In genomic region chr6:135181333-135182119, GRCh38 we compare ENCODE assay signal across 8 cellular contexts. TPM values are rescaled to one million over a fixed set of nuclear protein-coding genes. Genes with fewer than 3 reads are reported as not detected.
DNase-seq lines count a peak whose midpoint lies in the region; ATAC-seq lines count a peak whose summit lies in the region.

No MANE protein-coding gene starts in this region.

- DNase-seq in 8988T = peak; percentile 29
- DNase-seq in NCI-H2171 treated with DMSO at 0.1 percent for 48 hours (lab: John Stamatoyannopoulos, UW) = peak; percentile 63
- DNase-seq in activated naive CD8-positive, alpha-beta T cell treated with anti-CD3 and anti-CD28 coated beads for 36 hours = no peak
- DNase-seq in stimulated activated CD8-positive, alpha-beta memory T cell treated with anti-CD3 and anti-CD28 coated beads, Interleukin-4, amount 100 ng/mL, for 48 hours = peak; percentile 44
- no peak for DNase-seq in putamen (ENCODE audit: low spot score)
- no peak for DNase-seq in NCI-H2196 treated with DMSO at 0.1 percent for 48 hours (lab: John Stamatoyannopoulos, UW; ENCODE audit: unreplicated experiment)

- H3K4me1 Mint-ChIP-seq in activated naive CD8-positive, alpha-beta T cell treated with anti-CD3 and anti-CD28 coated beads for 36 hours = peaks cover 40% of the 10 kb centered on the region

- peak overlapping the region; percentile 72; the same call in 1 of the 2 replicates for H3K9ac ChIP-seq in iPS-20b (ENCODE audit: low read depth, low read length)

- H3K27me3 ChIP-seq in iPS-20b (ENCODE audit: insufficient read depth, low read length) = peaks cover 60% of the 10 kb centered on the region

- H3K27ac ChIP-seq in iPS-20b (ENCODE audit: low read length) = no peak overlapping the region

- H3K36me3 ChIP-seq in iPS-20b (ENCODE audit: insufficient read depth, low read depth, low read length) = 0 out of 2 replicates have a peak, but pooled peaks cover 4% of the 10 kb centered on the region

- H3K27me3 Mint-ChIP-seq in activated naive CD8-positive, alpha-beta T cell treated with anti-CD3 and anti-CD28 coated beads for 36 hours = no peaks in the 10 kb centered on the region

- no peaks in the 10 kb centered on the region for H3K9me3 Mint-ChIP-seq in activated naive CD8-positive, alpha-beta T cell treated with anti-CD3 and anti-CD28 coated beads for 36 hours

- H3K4me3 ChIP-seq in iPS-20b (ENCODE audit: low read length) = peak overlapping the region; percentile 77

- H3K27ac Mint-ChIP-seq in activated naive CD8-positive, alpha-beta T cell treated with anti-CD3 and anti-CD28 coated beads for 36 hours = peak overlapping the region; percentile 98

- ATAC-seq in GM19025 (IDR thresholded peaks at IDR 0.05; ENCODE audit: low read depth, unreplicated experiment) = peak; percentile 0

- no peaks in the 10 kb centered on the region for H3K9me3 ChIP-seq in iPS-20b (ENCODE audit: insufficient read depth, low read depth, low read length)

- peak overlapping the region; percentile 97 for H3K4me3 Mint-ChIP-seq in activated naive CD8-positive, alpha-beta T cell treated with anti-CD3 and anti-CD28 coated beads for 36 hours

- peaks cover 27% of the 10 kb centered on the region for H3K36me3 Mint-ChIP-seq in activated naive CD8-positive, alpha-beta T cell treated with anti-CD3 and anti-CD28 coated beads for 36 hours

- peaks cover 8% of the 10 kb centered on the region; the same call in 1 of the 2 replicates for H3K4me1 ChIP-seq in iPS-20b (ENCODE audit: insufficient read depth, low read length)

RNA-seq across cellular contexts. Expression of gene MYB, which starts 0.4 kb away (rescaled TPM):
- total RNA-seq in activated naive CD8-positive, alpha-beta T cell treated with anti-CD3 and anti-CD28 coated beads for 36 hours = 10 to 100 TPM; 36.6 to 37.2 TPM

Comparison
In these comparisons a context has a peak if more than half of its experiments do, and no peak if none do; other contexts are left out.
1. DNase-seq: peak in 8988T (single experiment), NCI-H2171 treated with DMSO at 0.1 percent for 48 hours (single experiment) and stimulated activated CD8-positive, alpha-beta memory T cell treated with anti-CD3 and anti-CD28 coated beads, Interleukin-4, amount 100 ng/mL, for 48 hours (single experiment); none in activated naive CD8-positive, alpha-beta T cell treated with anti-CD3 and anti-CD28 coated beads for 36 hours (single experiment), putamen (single experiment) and NCI-H2196 treated with DMSO at 0.1 percent for 48 hours (single experiment).